ENCODE assay signal across 1 cellular context in genomic region chr1:226940029-226940805, GRCh38.
TF ChIP-seq lines count a peak whose summit lies in the region.

Gene COQ8A, plus strand, starts transcription at chr1:226940294. Its CDS starts 21,092 bp downstream, at chr1:226961386.

TF ChIP-seq in IMR-90, 13 proteins besides CTCF, POLR2A, EP300 and RAD21 (continued from another document):
- TF ChIP-seq MAZ (IDR thresholded peaks at IDR 0.05; ENCODE audit: borderline replicate concordance, low read depth, low read length) (peak; percentile 85; the same call in 1 of the 2 replicates), USF2 (IDR thresholded peaks at IDR 0.05; ENCODE audit: low read depth, low read length) (peak; percentile 77), CHD1 (IDR thresholded peaks at IDR 0.05; ENCODE audit: low read depth, low read length) (no peak), FOS (IDR thresholded peaks at IDR 0.05; ENCODE audit: low read depth, low read length) (peak; percentile 75)
